In the genomic region with DNA sequence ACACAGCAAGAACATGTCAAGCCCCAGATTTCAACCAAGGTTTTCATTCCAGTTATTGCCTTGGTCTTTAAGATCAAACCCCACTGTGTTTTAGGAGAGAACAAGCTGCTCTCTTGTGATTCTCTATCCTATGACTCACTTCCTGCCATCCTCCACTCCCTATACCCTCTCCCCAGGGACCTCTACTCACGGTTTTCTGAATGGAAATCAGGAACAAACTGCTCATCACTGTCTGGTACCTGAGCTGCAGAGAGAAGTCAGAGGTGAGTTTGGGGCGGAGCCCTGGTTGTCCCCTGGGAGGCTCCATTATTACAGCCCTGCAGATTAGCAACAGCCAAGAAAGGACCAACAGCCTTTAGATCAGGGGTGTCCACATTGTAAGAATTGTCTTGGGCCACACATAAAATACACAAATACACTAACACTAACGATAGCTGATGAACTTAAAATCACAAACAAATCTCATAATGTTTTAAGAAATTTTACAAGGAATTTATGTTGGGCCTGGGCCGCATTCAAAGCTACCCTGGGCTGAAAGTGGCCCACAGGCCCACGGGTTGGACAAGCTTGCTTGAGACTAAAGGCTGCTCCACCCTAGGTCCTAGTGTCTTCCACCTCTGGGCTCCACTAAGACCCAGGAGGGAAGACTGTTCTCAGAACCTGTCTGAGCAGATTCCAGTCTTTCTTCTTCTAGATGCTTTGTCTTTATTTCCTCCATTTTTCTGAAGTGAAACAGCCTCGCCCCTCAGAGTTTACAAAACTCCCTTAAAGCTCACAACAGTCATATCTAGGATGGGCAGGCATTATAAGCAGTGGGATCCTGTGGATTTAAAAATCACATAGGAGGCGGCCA, we compare ENCODE assay signal across 12 cellular contexts. TPM values are rescaled to one million over a fixed set of nuclear protein-coding genes. Genes with fewer than 3 reads are reported as not detected.
DNase-seq lines count a peak whose midpoint lies in the region; ATAC-seq and TF ChIP-seq lines count a peak whose summit lies in the region.
"Had no signal": no experiment of that assay in that cellular context is flagged by ENCODE, and none has a peak within 500 bp of the region (broad histone marks: within the 10 kb centered on the region; RNA-seq: fewer than 3 reads in every experiment).

No MANE protein-coding gene starts in this region.

- H3K27ac ChIP-seq in epithelial cell of prostate (peak overlapping the region; percentile 70), Peyer's patch (no peak overlapping the region)
- H3K27ac ChIP-seq: hepatocyte, neutrophil had no signal

- no peaks in the 10 kb centered on the region for H3K36me3 ChIP-seq in Peyer's patch
- H3K36me3 ChIP-seq: neutrophil had no signal

- no peaks in the 10 kb centered on the region for H3K36me3 Mint-ChIP-seq in stimulated activated effector memory CD8-positive, alpha-beta T cell treated with anti-CD3 and anti-CD28 coated beads, Interleukin-12 subunit alpha, Interleukin-12 subunit beta, amount 100 ng/mL, for 72 hours

- DNase-seq in NCI-H345 (lab: John Stamatoyannopoulos, UW) (peak; percentile 39), NCI-H345 treated with DMSO at 0.1 percent for 48 hours (lab: John Stamatoyannopoulos, UW; ENCODE audit: unreplicated experiment) (no peak), NCI-H69 (lab: John Stamatoyannopoulos, UW) (peak; percentile 99), epithelial cell of prostate (ENCODE audit: low read depth, low spot score) (no peak), Kasumi-1 (lab: John Stamatoyannopoulos, UW) (no peak), Peyer's patch (no peak)
- no peak for DNase-seq in stimulated activated effector memory CD8-positive, alpha-beta T cell treated with anti-CD3 and anti-CD28 coated beads, Interleukin-12 subunit alpha, Interleukin-12 subunit beta, amount 100 ng/mL, for 72 hours (ENCODE audit: low spot score in 2 of 2)
- DNase-seq in activated CD4-positive, alpha-beta T cell treated with anti-CD3 and anti-CD28 coated beads for 4 hours: no peak
- DNase-seq: activated CD4-positive, alpha-beta T cell treated with anti-CD3 and anti-CD28 coated beads, Interleukin-2, amount 10 ng/mL, durations not matched to agents 24 days and 14 days; AML-193 had no signal

- H3K27me3 ChIP-seq in Peyer's patch: no peaks in the 10 kb centered on the region
- H3K27me3 ChIP-seq: hepatocyte had no signal

- peak overlapping the region; percentile 68 for H3K27ac Mint-ChIP-seq in stimulated activated effector memory CD8-positive, alpha-beta T cell treated with anti-CD3 and anti-CD28 coated beads, Interleukin-12 subunit alpha, Interleukin-12 subunit beta, amount 100 ng/mL, for 72 hours
- H3K27ac Mint-ChIP-seq: activated CD4-positive, alpha-beta T cell treated with anti-CD3 and anti-CD28 coated beads, Interleukin-2, amount 10 ng/mL, durations not matched to agents 24 days and 14 days had no signal

- H3K4me1 ChIP-seq in Peyer's patch: peaks cover 0 to 3% (median 0%) of the 10 kb centered on the region in 4 donors

- no peaks in the 10 kb centered on the region for H3K4me1 Mint-ChIP-seq in stimulated activated effector memory CD8-positive, alpha-beta T cell treated with anti-CD3 and anti-CD28 coated beads, Interleukin-12 subunit alpha, Interleukin-12 subunit beta, amount 100 ng/mL, for 72 hours

- no peak overlapping the region for H3K4me3 Mint-ChIP-seq in stimulated activated effector memory CD8-positive, alpha-beta T cell treated with anti-CD3 and anti-CD28 coated beads, Interleukin-12 subunit alpha, Interleukin-12 subunit beta, amount 100 ng/mL, for 72 hours
- H3K4me3 Mint-ChIP-seq: activated CD4-positive, alpha-beta T cell treated with anti-CD3 and anti-CD28 coated beads, Interleukin-2, amount 10 ng/mL, durations not matched to agents 24 days and 14 days had no signal

- peak; percentile 11 for ATAC-seq in stimulated activated effector memory CD8-positive, alpha-beta T cell treated with anti-CD3 and anti-CD28 coated beads, Interleukin-12 subunit alpha, Interleukin-12 subunit beta, amount 100 ng/mL, for 72 hours

- H3K9me3 Mint-ChIP-seq in stimulated activated effector memory CD8-positive, alpha-beta T cell treated with anti-CD3 and anti-CD28 coated beads, Interleukin-12 subunit alpha, Interleukin-12 subunit beta, amount 100 ng/mL, for 72 hours: no peaks in the 10 kb centered on the region
- H3K9me3 Mint-ChIP-seq: activated CD4-positive, alpha-beta T cell treated with anti-CD3 and anti-CD28 coated beads, Interleukin-2, amount 10 ng/mL, durations not matched to agents 24 days and 14 days had no signal

- no peak overlapping the region for H3K4me3 ChIP-seq in Peyer's patch
- H3K4me3 ChIP-seq: hepatocyte had no signal

- TF ChIP-seq POLR2A in Peyer's patch (IDR thresholded peaks at IDR 0.05): no peak

- TF ChIP-seq CTCF in Peyer's patch (IDR thresholded peaks at IDR 0.05): no peak

- H3K9me3 ChIP-seq in Peyer's patch: no peaks in the 10 kb centered on the region
- H3K9me3 ChIP-seq: neutrophil had no signal

RNA-seq across cellular contexts. Expression of a gene that starts 9.7 kb away (rescaled TPM):
- total RNA-seq in Peyer's patch: 10 to 100 TPM in 2 of 4 donors, 1 to 10 TPM in 2; 3.0 to 20.2 (median 9.3) TPM

RNA-seq across cellular contexts. Expression of a gene that starts 52.7 kb away (rescaled TPM):
- total RNA-seq in Peyer's patch: 10 to 100 TPM; 48.9 to 60.4 (median 54.0) TPM

Comparison
In these comparisons a context has a peak if more than half of its experiments do, and no peak if none do; other contexts are left out.
1. DNase-seq: peak in NCI-H345 (single experiment) and NCI-H69 (single experiment); none in NCI-H345 treated with DMSO at 0.1 percent for 48 hours (single experiment), epithelial cell of prostate (single experiment), stimulated activated effector memory CD8-positive, alpha-beta T cell treated with anti-CD3 and anti-CD28 coated beads, Interleukin-12 subunit alpha, Interleukin-12 subunit beta, amount 100 ng/mL, for 72 hours (0 of 2), Kasumi-1 (0 of 2), activated CD4-positive, alpha-beta T cell treated with anti-CD3 and anti-CD28 coated beads for 4 hours (0 of 2) and Peyer's patch (0 of 3).